In the genomic region with DNA sequence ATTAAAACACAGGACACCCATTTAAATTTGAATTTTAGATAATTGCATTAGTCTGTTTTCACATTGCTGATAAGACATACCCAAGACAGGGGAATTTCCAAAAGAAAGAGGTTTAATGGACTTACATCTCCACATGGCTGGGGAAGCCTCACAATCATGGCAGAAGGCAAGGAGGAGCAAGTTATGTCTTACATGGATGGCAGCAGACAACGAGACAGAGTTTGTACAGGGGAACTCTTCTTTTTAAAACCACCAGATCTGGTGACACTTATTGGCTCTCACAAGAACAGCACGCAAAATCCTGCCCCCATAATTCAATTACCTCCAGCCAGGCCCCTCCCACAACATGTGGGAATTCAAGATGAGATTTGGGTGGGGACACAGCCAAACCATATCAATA, we compare ENCODE assay signal across 19 cellular contexts.
"Had no signal": no experiment of that assay in that cellular context is flagged by ENCODE, and none has a peak within 500 bp of the region (broad histone marks: within the 10 kb centered on the region; RNA-seq: fewer than 3 reads in every experiment).

No MANE protein-coding gene starts in this region.

- H3K27ac ChIP-seq: coronary artery, esophagus muscularis mucosa, foreskin keratinocyte, gastroesophageal sphincter, heart left ventricle, hepatocyte, left lung, lower lobe of right lung had no signal

- H3K4me3 ChIP-seq: coronary artery, esophagus muscularis mucosa, gastroesophageal sphincter, heart left ventricle, hepatocyte, left lung, lower lobe of right lung had no signal

- H3K4me3 Mint-ChIP-seq: effector memory CD8-positive, alpha-beta T cell; endodermal cell; immature natural killer cell; naive thymus-derived CD4-positive, alpha-beta T cell had no signal

- H3K36me3 Mint-ChIP-seq: immature natural killer cell had no signal

- H3K9me3 Mint-ChIP-seq: effector memory CD8-positive, alpha-beta T cell had no signal

- H3K27me3 ChIP-seq: esophagus muscularis mucosa, foreskin keratinocyte, gastroesophageal sphincter, heart left ventricle had no signal

- H3K27ac Mint-ChIP-seq: effector memory CD8-positive, alpha-beta T cell; endodermal cell; immature natural killer cell; naive thymus-derived CD4-positive, alpha-beta T cell had no signal

- DNase-seq: dermis blood vessel endothelial cell; effector CD8-positive, alpha-beta T cell; effector memory CD8-positive, alpha-beta T cell; endodermal cell; foreskin keratinocyte; heart left ventricle; hypothalamus; immature natural killer cell; left cardiac atrium; left lung; left ventricle myocardium superior; lower lobe of right lung; mesenchymal stem cell; midbrain; naive thymus-derived CD4-positive, alpha-beta T cell had no signal
